22 cellular contexts compared by ENCODE assay signal in the genomic region with DNA sequence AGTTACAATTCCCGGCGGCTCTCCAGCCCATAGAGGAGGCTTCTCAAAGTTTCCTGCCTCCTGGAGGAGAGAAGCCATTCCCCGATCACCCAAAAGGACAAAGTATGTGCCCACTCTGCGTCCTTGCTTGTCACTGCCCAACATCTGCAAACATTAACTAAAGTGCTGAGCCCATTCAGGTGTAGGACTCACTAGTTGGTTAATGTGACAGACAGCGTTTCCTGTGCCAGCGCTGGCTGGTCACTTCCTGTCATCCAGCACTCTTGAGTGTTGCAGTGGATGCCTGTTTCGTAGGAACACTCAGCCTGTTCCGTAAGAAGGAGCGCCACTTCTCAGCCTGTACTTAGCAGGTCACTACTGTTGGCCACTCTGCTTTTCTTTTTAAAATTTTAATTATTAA.
DNase-seq lines count a peak whose midpoint lies in the region; ATAC-seq lines count a peak whose summit lies in the region.
"Had no signal": no experiment of that assay in that cellular context is flagged by ENCODE, and none has a peak within 500 bp of the region (broad histone marks: within the 10 kb centered on the region; RNA-seq: fewer than 3 reads in every experiment).

No MANE protein-coding gene starts in this region.

- intact Hi-C loops in activated CD4-positive, alpha-beta T cell treated with anti-CD3 and anti-CD28 coated beads for 36 hours (cut with DNase I, micrococcal nuclease) = loop anchor here in 1 of 2 experiments (10.0 kb wide), 1 partner anchor 279 kb away; a partner anchor contains a TSS

- no peak overlapping the region for H3K27ac Mint-ChIP-seq in activated CD4-positive, alpha-beta T cell treated with anti-CD3 and anti-CD28 coated beads for 36 hours
- H3K27ac Mint-ChIP-seq in activated naive CD8-positive, alpha-beta T cell treated with anti-CD3 and anti-CD28 coated beads for 36 hours = peak overlapping the region; percentile 82
- H3K27ac Mint-ChIP-seq in stimulated activated effector memory CD8-positive, alpha-beta T cell treated with anti-CD3 and anti-CD28 coated beads, Interleukin-12 subunit alpha, Interleukin-12 subunit beta, amount 100 ng/mL, for 72 hours = peak overlapping the region; percentile 85

- peaks cover 8% of the 10 kb centered on the region for H3K36me3 Mint-ChIP-seq in activated CD4-positive, alpha-beta T cell treated with anti-CD3 and anti-CD28 coated beads for 36 hours (ENCODE audit: low read depth)
- H3K36me3 Mint-ChIP-seq in activated naive CD8-positive, alpha-beta T cell treated with anti-CD3 and anti-CD28 coated beads for 36 hours = peaks cover 12% of the 10 kb centered on the region
- no peaks in the 10 kb centered on the region for H3K36me3 Mint-ChIP-seq in stimulated activated effector memory CD8-positive, alpha-beta T cell treated with anti-CD3 and anti-CD28 coated beads, Interleukin-12 subunit alpha, Interleukin-12 subunit beta, amount 100 ng/mL, for 72 hours

- H3K9me3 Mint-ChIP-seq in activated CD4-positive, alpha-beta T cell treated with anti-CD3 and anti-CD28 coated beads for 36 hours (ENCODE audit: low read depth) = peaks cover 6% of the 10 kb centered on the region
- H3K9me3 Mint-ChIP-seq in activated naive CD8-positive, alpha-beta T cell treated with anti-CD3 and anti-CD28 coated beads for 36 hours = peaks cover 4% of the 10 kb centered on the region
- peaks cover 5% of the 10 kb centered on the region for H3K9me3 Mint-ChIP-seq in stimulated activated effector memory CD8-positive, alpha-beta T cell treated with anti-CD3 and anti-CD28 coated beads, Interleukin-12 subunit alpha, Interleukin-12 subunit beta, amount 100 ng/mL, for 72 hours

- peak; percentile 28 for DNase-seq in activated CD4-positive, alpha-beta T cell treated with anti-CD3 and anti-CD28 coated beads for 36 hours
- no peak for DNase-seq in activated CD4-positive, alpha-beta T cell treated with anti-CD3 and anti-CD28 coated beads for 48 hours
- DNase-seq in activated naive CD8-positive, alpha-beta T cell treated with anti-CD3 and anti-CD28 coated beads for 36 hours = no peak
- DNase-seq in kidney tubule cell (ENCODE audit: low spot score) = peak; percentile 60
- DNase-seq in stimulated activated effector memory CD8-positive, alpha-beta T cell treated with anti-CD3 and anti-CD28 coated beads, Interleukin-12 subunit alpha, Interleukin-12 subunit beta, amount 100 ng/mL, for 72 hours (ENCODE audit: low spot score in 2 of 2) = no peak
- no peak for DNase-seq in HT-29 (ENCODE audit: low spot score)
- DNase-seq: activated naive CD4-positive, alpha-beta T cell treated with Interleukin-2 at 50 U/mL for 16 hours; brain microvascular endothelial cell; DMS 273 treated with DMSO at 0.1 percent for 48 hours; KG1; left ventricle myocardium superior; NCI-H1048; OCI-M1; posterior cingulate gyrus; SJCRH30; small intestine; stimulated activated CD4-positive, alpha-beta T cell treated with anti-CD3 and anti-CD28 coated beads, Interleukin-4, amount 100 ng/mL, for 24 hours; testis had no signal

- CTCF ChIA-PET in activated CD4-positive, alpha-beta T cell treated with anti-CD3 and anti-CD28 coated beads for 36 hours (lab: Charles Lee) = interaction anchor here (0.6 kb wide), 1 partner anchor 154 kb away, joined by 4 read pairs; no protein-coding TSS in a partner anchor

- peak; percentile 21 for ATAC-seq in activated CD4-positive, alpha-beta T cell treated with anti-CD3 and anti-CD28 coated beads for 36 hours
- peak; percentile 44 for ATAC-seq in stimulated activated effector memory CD8-positive, alpha-beta T cell treated with anti-CD3 and anti-CD28 coated beads, Interleukin-12 subunit alpha, Interleukin-12 subunit beta, amount 100 ng/mL, for 72 hours
- ATAC-seq in HG02870 (IDR thresholded peaks at IDR 0.05; ENCODE audit: unreplicated experiment) (no peak), HG03039 (IDR thresholded peaks at IDR 0.05; ENCODE audit: unreplicated experiment) (no peak)
- ATAC-seq: A549, HCT116, left ventricle myocardium superior had no signal

- H3K4me3 Mint-ChIP-seq in activated CD4-positive, alpha-beta T cell treated with anti-CD3 and anti-CD28 coated beads for 36 hours = no peak overlapping the region
- peak overlapping the region; percentile 22 for H3K4me3 Mint-ChIP-seq in activated naive CD8-positive, alpha-beta T cell treated with anti-CD3 and anti-CD28 coated beads for 36 hours
- peak overlapping the region; percentile 47 for H3K4me3 Mint-ChIP-seq in stimulated activated effector memory CD8-positive, alpha-beta T cell treated with anti-CD3 and anti-CD28 coated beads, Interleukin-12 subunit alpha, Interleukin-12 subunit beta, amount 100 ng/mL, for 72 hours

- H3K4me1 Mint-ChIP-seq in activated CD4-positive, alpha-beta T cell treated with anti-CD3 and anti-CD28 coated beads for 36 hours = peaks cover 43% of the 10 kb centered on the region
- H3K4me1 Mint-ChIP-seq in activated naive CD8-positive, alpha-beta T cell treated with anti-CD3 and anti-CD28 coated beads for 36 hours = peaks cover 45% of the 10 kb centered on the region
- H3K4me1 Mint-ChIP-seq in stimulated activated effector memory CD8-positive, alpha-beta T cell treated with anti-CD3 and anti-CD28 coated beads, Interleukin-12 subunit alpha, Interleukin-12 subunit beta, amount 100 ng/mL, for 72 hours = peaks cover 20% of the 10 kb centered on the region

- no peaks in the 10 kb centered on the region for H3K27me3 Mint-ChIP-seq in activated CD4-positive, alpha-beta T cell treated with anti-CD3 and anti-CD28 coated beads for 36 hours
- no peaks in the 10 kb centered on the region for H3K27me3 Mint-ChIP-seq in activated naive CD8-positive, alpha-beta T cell treated with anti-CD3 and anti-CD28 coated beads for 36 hours

- POLR2A ChIA-PET in activated CD4-positive, alpha-beta T cell treated with anti-CD3 and anti-CD28 coated beads for 36 hours (lab: Charles Lee) = no interaction called here

Comparison
In these comparisons a context has a peak if more than half of its experiments do, and no peak if none do; other contexts are left out.
1. DNase-seq: peak in activated CD4-positive, alpha-beta T cell treated with anti-CD3 and anti-CD28 coated beads for 36 hours (single experiment) and kidney tubule cell (single experiment); none in activated CD4-positive, alpha-beta T cell treated with anti-CD3 and anti-CD28 coated beads for 48 hours (single experiment), activated naive CD8-positive, alpha-beta T cell treated with anti-CD3 and anti-CD28 coated beads for 36 hours (single experiment), stimulated activated effector memory CD8-positive, alpha-beta T cell treated with anti-CD3 and anti-CD28 coated beads, Interleukin-12 subunit alpha, Interleukin-12 subunit beta, amount 100 ng/mL, for 72 hours (0 of 2) and HT-29 (single experiment).
2. ATAC-seq: peak in activated CD4-positive, alpha-beta T cell treated with anti-CD3 and anti-CD28 coated beads for 36 hours (single experiment) and stimulated activated effector memory CD8-positive, alpha-beta T cell treated with anti-CD3 and anti-CD28 coated beads, Interleukin-12 subunit alpha, Interleukin-12 subunit beta, amount 100 ng/mL, for 72 hours (single experiment); none in HG02870 (single experiment) and HG03039 (single experiment).